ENCODE assay signal across 29 cellular contexts in genomic region chr6:13189710-13190109, GRCh38.
"Had no signal": no experiment of that assay in that cellular context is flagged by ENCODE, and none has a peak within 500 bp of the region (broad histone marks: within the 10 kb centered on the region; RNA-seq: fewer than 3 reads in every experiment).

No MANE protein-coding gene starts in this region.

- H3K9me3 Mint-ChIP-seq: stimulated activated effector memory CD8-positive, alpha-beta T cell treated with anti-CD3 and anti-CD28 coated beads, Interleukin-12 subunit alpha, Interleukin-12 subunit beta, amount 100 ng/mL, for 72 hours; stimulated activated memory B cell treated with anti-CD40 and anti-IgM and Interleukin-4, amounts not matched to agents 10 μg/mL and 1 μg/mL and 100 μg/mL, for 72 hours; stimulated activated naive B cell treated with anti-CD40 and anti-IgM and Interleukin-4, amounts not matched to agents 10 μg/mL and 1 μg/mL and 100 μg/mL, for 72 hours; stimulated activated naive CD8-positive, alpha-beta T cell treated with anti-CD3 and anti-CD28 coated beads, Interleukin-15, amount 100 ng/mL, for 72 hours; stimulated activated naive CD8-positive, alpha-beta T cell treated with anti-CD3 and anti-CD28 coated beads, Interleukin-15, Interleukin-2, amounts not matched to agents 100 ng/mL and 50 ng/mL, for 24 hours; type B pancreatic cell had no signal

- H3K9me3 ChIP-seq: stomach, suprapubic skin, testis, thoracic aorta, thyroid gland, tibial artery, tibial nerve, transverse colon, upper lobe of left lung, upper lobe of right lung, uterus, vagina had no signal

- H3K27ac ChIP-seq: stomach, suprapubic skin, testis, thoracic aorta, thyroid gland, tibial artery, tibial nerve, transverse colon, upper lobe of left lung, upper lobe of right lung, uterus, vagina had no signal

- DNase-seq: stimulated activated CD4-positive, alpha-beta T cell treated with anti-CD3 and anti-CD28 coated beads, Interleukin-2, amount 100 ng/mL, for 48 hours; stimulated activated CD4-positive, alpha-beta T cell treated with anti-CD3 and anti-CD28 coated beads, Interleukin-4, amount 100 ng/mL, for 1 hour; stimulated activated CD4-positive, alpha-beta T cell treated with anti-CD3 and anti-CD28 coated beads, Interleukin-4, amount 100 ng/mL, for 24 hours; stimulated activated CD4-positive, alpha-beta T cell treated with anti-CD3 and anti-CD28 coated beads, Interleukin-4, amount 100 ng/mL, for 4 hours; stimulated activated CD8-positive, alpha-beta memory T cell treated with anti-CD3 and anti-CD28 coated beads, Interleukin-4, amount 100 ng/mL, for 48 hours; stimulated activated naive B cell treated with anti-CD40 and anti-IgM and Interleukin-4, amounts not matched to agents 10 μg/mL and 1 μg/mL and 100 μg/mL, for 72 hours; stimulated activated naive CD4-positive, alpha-beta T cell; stimulated activated naive CD4-positive, alpha-beta T cell treated with Interleukin-2 at 50 U/mL for 16 hours; stimulated activated naive CD8-positive, alpha-beta T cell treated with anti-CD3 and anti-CD28 coated beads, Interleukin-15, amount 100 ng/mL, for 72 hours; stimulated activated naive CD8-positive, alpha-beta T cell treated with anti-CD3 and anti-CD28 coated beads, Interleukin-15, Interleukin-2, amounts not matched to agents 100 U/mL and 50 U/mL, for 24 hours; stomach; substantia nigra; testis; thyroid gland; tibial artery; transverse colon; trophoblast cell; upper lobe of left lung; upper lobe of right lung; uterus had no signal

- H3K27ac Mint-ChIP-seq: stimulated activated effector memory CD8-positive, alpha-beta T cell treated with anti-CD3 and anti-CD28 coated beads, Interleukin-12 subunit alpha, Interleukin-12 subunit beta, amount 100 ng/mL, for 72 hours; stimulated activated memory B cell treated with anti-CD40 and anti-IgM and Interleukin-4, amounts not matched to agents 10 μg/mL and 1 μg/mL and 100 μg/mL, for 72 hours; stimulated activated naive B cell treated with anti-CD40 and anti-IgM and Interleukin-4, amounts not matched to agents 10 μg/mL and 1 μg/mL and 100 μg/mL, for 72 hours; stimulated activated naive CD8-positive, alpha-beta T cell treated with anti-CD3 and anti-CD28 coated beads, Interleukin-15, Interleukin-2, amounts not matched to agents 100 ng/mL and 50 ng/mL, for 24 hours; type B pancreatic cell had no signal

- H3K36me3 ChIP-seq: thyroid gland, tibial nerve, transverse colon, upper lobe of right lung, uterus, vagina had no signal

- H3K27me3 ChIP-seq: stomach, suprapubic skin, testis, thyroid gland, tibial artery, tibial nerve, transverse colon, upper lobe of left lung, upper lobe of right lung, uterus, vagina had no signal

- ATAC-seq: stimulated activated effector memory CD8-positive, alpha-beta T cell treated with anti-CD3 and anti-CD28 coated beads, Interleukin-12 subunit alpha, Interleukin-12 subunit beta, amount 100 ng/mL, for 72 hours; stimulated activated memory B cell treated with anti-CD40 and anti-IgM and Interleukin-4, amounts not matched to agents 10 μg/mL and 1 μg/mL and 100 μg/mL, for 72 hours; stimulated activated naive B cell treated with anti-CD40 and anti-IgM and Interleukin-4, amounts not matched to agents 10 μg/mL and 1 μg/mL and 100 μg/mL, for 72 hours; stimulated activated naive CD8-positive, alpha-beta T cell treated with anti-CD3 and anti-CD28 coated beads, Interleukin-15, amount 100 ng/mL, for 72 hours; stimulated activated naive CD8-positive, alpha-beta T cell treated with anti-CD3 and anti-CD28 coated beads, Interleukin-15, Interleukin-2, amounts not matched to agents 100 U/mL and 50 U/mL, for 24 hours; upper lobe of right lung had no signal

- H3K4me1 Mint-ChIP-seq: stimulated activated effector memory CD8-positive, alpha-beta T cell treated with anti-CD3 and anti-CD28 coated beads, Interleukin-12 subunit alpha, Interleukin-12 subunit beta, amount 100 ng/mL, for 72 hours; stimulated activated memory B cell treated with anti-CD40 and anti-IgM and Interleukin-4, amounts not matched to agents 10 μg/mL and 1 μg/mL and 100 μg/mL, for 72 hours; stimulated activated naive CD8-positive, alpha-beta T cell treated with anti-CD3 and anti-CD28 coated beads, Interleukin-15, amount 100 ng/mL, for 72 hours had no signal

- H3K36me3 Mint-ChIP-seq: stimulated activated effector memory CD8-positive, alpha-beta T cell treated with anti-CD3 and anti-CD28 coated beads, Interleukin-12 subunit alpha, Interleukin-12 subunit beta, amount 100 ng/mL, for 72 hours; stimulated activated memory B cell treated with anti-CD40 and anti-IgM and Interleukin-4, amounts not matched to agents 10 μg/mL and 1 μg/mL and 100 μg/mL, for 72 hours; stimulated activated naive B cell treated with anti-CD40 and anti-IgM and Interleukin-4, amounts not matched to agents 10 μg/mL and 1 μg/mL and 100 μg/mL, for 72 hours; type B pancreatic cell had no signal

- H3K4me3 Mint-ChIP-seq: stimulated activated effector memory CD8-positive, alpha-beta T cell treated with anti-CD3 and anti-CD28 coated beads, Interleukin-12 subunit alpha, Interleukin-12 subunit beta, amount 100 ng/mL, for 72 hours; stimulated activated memory B cell treated with anti-CD40 and anti-IgM and Interleukin-4, amounts not matched to agents 10 μg/mL and 1 μg/mL and 100 μg/mL, for 72 hours; stimulated activated naive B cell treated with anti-CD40 and anti-IgM and Interleukin-4, amounts not matched to agents 10 μg/mL and 1 μg/mL and 100 μg/mL, for 72 hours; stimulated activated naive CD8-positive, alpha-beta T cell treated with anti-CD3 and anti-CD28 coated beads, Interleukin-15, amount 100 ng/mL, for 72 hours; stimulated activated naive CD8-positive, alpha-beta T cell treated with anti-CD3 and anti-CD28 coated beads, Interleukin-15, Interleukin-2, amounts not matched to agents 100 ng/mL and 50 ng/mL, for 24 hours; type B pancreatic cell had no signal

- H3K4me3 ChIP-seq: stomach, suprapubic skin, testis, thoracic aorta, thyroid gland, tibial artery, tibial nerve, transverse colon, upper lobe of left lung, upper lobe of right lung, uterus, vagina had no signal

- H3K4me1 ChIP-seq: stomach, suprapubic skin, testis, thyroid gland, transverse colon, upper lobe of left lung, upper lobe of right lung, uterus, vagina had no signal

- FAIRE-seq: urothelium cell line had no signal
